ENCODE assay signal across 8 cellular contexts in genomic region chr9:2157277-2158105, GRCh38.
A peak's percentile ranks its signal among the peaks of the same experiment; 100 is the strongest.
DNase-seq lines count a peak whose midpoint lies in the region; ATAC-seq and TF ChIP-seq lines count a peak whose summit lies in the region.

No MANE protein-coding gene starts in this region.

- H3K4me1 Mint-ChIP-seq in memory B cell, result peaks cover 45% of the 10 kb centered on the region

- H3K4me3 Mint-ChIP-seq in memory B cell, result peak overlapping the region; percentile 84

- no peak for TF ChIP-seq CTCF in KMS-11 (conservative IDR thresholded peaks at IDR 0.05; ENCODE audit: low read depth, low read length)

- H3K27me3 Mint-ChIP-seq in memory B cell, result no peaks in the 10 kb centered on the region

- peaks cover 59% of the 10 kb centered on the region for H3K79me2 ChIP-seq in KMS-11 (ENCODE audit: insufficient read depth, low read depth)

- peaks cover 7% of the 10 kb centered on the region; the same call in 1 of the 2 replicates for H3K36me3 ChIP-seq in KMS-11 (ENCODE audit: insufficient read depth)

- DNase-seq in DMS153 (lab: John Stamatoyannopoulos, UW), result peak; percentile 39
- peak; percentile 28 for DNase-seq in dedifferentiated amniotic fluid mesenchymal stem cell (ENCODE audit: extremely low spot score)
- DNase-seq in memory B cell (ENCODE audit: low spot score in 2 of 2), result no peak
- DNase-seq in stimulated activated CD8-positive, alpha-beta memory T cell treated with anti-CD3 and anti-CD28 coated beads, Interleukin-12 subunit alpha, Interleukin-12 subunit beta, amount 100 ng/mL, for 4 hours (ENCODE audit: low read depth), result peak; percentile 4
- no peak for DNase-seq in NCI-H82 (lab: John Stamatoyannopoulos, UW)

- H3K9me3 Mint-ChIP-seq in memory B cell, result no peaks in the 10 kb centered on the region

- peak overlapping the region; percentile 89 for H3K9ac ChIP-seq in KMS-11

- peak overlapping the region; percentile 69 for H2AFZ ChIP-seq in KMS-11 (ENCODE audit: low read depth)

- H3K36me3 Mint-ChIP-seq in memory B cell, result peaks cover 7% of the 10 kb centered on the region

- peak overlapping the region; percentile 89 for H3K27ac Mint-ChIP-seq in memory B cell

- no peak overlapping the region for H3K4me3 ChIP-seq in KMS-11 (IDR thresholded peaks at IDR 0.05; ENCODE audit: insufficient read depth, low read depth, low read length)

- H3K4me2 ChIP-seq in KMS-11, result peak overlapping the region; percentile 57

- ATAC-seq in GM21529 (IDR thresholded peaks at IDR 0.05; ENCODE audit: unreplicated experiment), result peak; percentile 40
- peak; percentile 73 to 76 for ATAC-seq in activated CD4-positive, CD25-positive, alpha-beta regulatory T cell treated with anti-CD3 and anti-CD28 coated beads, Interleukin-2, amount 50 U/mL, for 24 hours
- peak; percentile 46 for ATAC-seq in memory B cell (ENCODE audit: low read depth)

- no peaks in the 10 kb centered on the region for H4K20me1 ChIP-seq in KMS-11 (ENCODE audit: insufficient read depth)

- H3K27ac ChIP-seq in KMS-11, result peak overlapping the region; percentile 83

- no peaks in the 10 kb centered on the region for H3K27me3 ChIP-seq in KMS-11 (ENCODE audit: insufficient read depth, low read depth)

- H3K4me1 ChIP-seq in KMS-11 (ENCODE audit: low read depth, poor library complexity, severe bottlenecking), result peaks cover 27% of the 10 kb centered on the region

Comparison
In these comparisons a context has a peak if more than half of its experiments do, and no peak if none do; other contexts are left out.
1. DNase-seq: peak in DMS153 (single experiment), dedifferentiated amniotic fluid mesenchymal stem cell (single experiment) and stimulated activated CD8-positive, alpha-beta memory T cell treated with anti-CD3 and anti-CD28 coated beads, Interleukin-12 subunit alpha, Interleukin-12 subunit beta, amount 100 ng/mL, for 4 hours (single experiment); none in memory B cell (0 of 2) and NCI-H82 (single experiment).
2. Peak in every context shown above with its lines, with median percentiles within 50 percentile points of each other: ATAC-seq.